Comparison of ENCODE assay signal across 26 cellular contexts in the genomic region with DNA sequence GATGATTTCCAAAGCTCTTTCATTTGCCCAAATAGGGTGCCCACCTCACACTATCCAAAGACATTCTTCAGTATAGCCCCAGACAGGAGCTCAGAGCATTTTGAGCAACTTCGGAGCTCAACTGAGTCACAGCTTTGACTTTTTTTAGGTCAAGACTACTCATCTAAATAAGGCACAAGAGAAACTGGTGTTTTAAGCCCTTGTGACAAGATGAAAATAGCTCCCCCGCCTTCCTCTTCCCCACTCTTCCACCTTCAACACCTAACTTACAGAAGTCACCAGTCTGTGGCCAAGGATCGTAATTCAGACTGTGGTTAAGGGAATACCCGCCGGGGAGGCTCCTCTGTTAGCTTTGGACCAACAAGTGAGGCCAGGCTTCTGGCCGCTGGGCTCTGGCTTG.
"Had no signal": no experiment of that assay in that cellular context is flagged by ENCODE, and none has a peak within 500 bp of the region (broad histone marks: within the 10 kb centered on the region; RNA-seq: fewer than 3 reads in every experiment).

No MANE protein-coding gene starts in this region.

- H3K36me3 Mint-ChIP-seq: activated naive CD4-positive, alpha-beta T cell treated with anti-CD3 and anti-CD28 coated beads, Interleukin-2, amount 10 ng/mL, durations not matched to agents 7 days and 5 days; activated naive CD8-positive, alpha-beta T cell treated with anti-CD3 and anti-CD28 coated beads for 36 hours had no signal

- H3K36me3 ChIP-seq: brain microvascular endothelial cell, cardiac muscle cell, SJSA1 had no signal

- H3K9me3 Mint-ChIP-seq: activated CD4-positive, alpha-beta memory T cell treated with anti-CD3 and anti-CD28 coated beads, Interleukin-2, amount 10 ng/mL, durations not matched to agents 7 days and 5 days; activated naive CD4-positive, alpha-beta T cell treated with anti-CD3 and anti-CD28 coated beads, Interleukin-2, amount 10 ng/mL, durations not matched to agents 7 days and 5 days; activated naive CD8-positive, alpha-beta T cell treated with anti-CD3 and anti-CD28 coated beads for 36 hours; activated T-helper 2 cell treated with anti-CD3 and anti-CD28 coated beads, Interferon-gamma antibody, Interleukin-2, Interleukin-4, amounts not matched to agents 10 μg/mL and 5 μg/mL and 100 μg/mL, durations not matched to agents 14 hours and 24 hours and 36 hours had no signal

- H3K4me3 Mint-ChIP-seq: activated CD4-positive, alpha-beta memory T cell treated with anti-CD3 and anti-CD28 coated beads, Interleukin-2, amount 10 ng/mL, durations not matched to agents 7 days and 5 days; activated CD4-positive, alpha-beta T cell treated with anti-CD3 and anti-CD28 coated beads for 36 hours; activated naive CD4-positive, alpha-beta T cell treated with anti-CD3 and anti-CD28 coated beads, Interleukin-2, amount 10 ng/mL, durations not matched to agents 7 days and 5 days; activated naive CD8-positive, alpha-beta T cell treated with anti-CD3 and anti-CD28 coated beads for 36 hours had no signal

- H3K27ac ChIP-seq: brain microvascular endothelial cell, cardiac muscle cell, SJSA1 had no signal

- H3K4me3 ChIP-seq: cardiac muscle cell, K562, SJSA1 had no signal

- H3K27ac Mint-ChIP-seq: activated CD4-positive, alpha-beta memory T cell treated with anti-CD3 and anti-CD28 coated beads, Interleukin-2, amount 10 ng/mL, durations not matched to agents 7 days and 5 days; activated CD4-positive, alpha-beta T cell treated with anti-CD3 and anti-CD28 coated beads for 36 hours; activated naive CD4-positive, alpha-beta T cell treated with anti-CD3 and anti-CD28 coated beads, Interleukin-2, amount 10 ng/mL, durations not matched to agents 7 days and 5 days; activated naive CD8-positive, alpha-beta T cell treated with anti-CD3 and anti-CD28 coated beads for 36 hours; activated T-helper 2 cell treated with anti-CD3 and anti-CD28 coated beads, Interferon-gamma antibody, Interleukin-2, Interleukin-4, amounts not matched to agents 10 μg/mL and 5 μg/mL and 100 μg/mL, durations not matched to agents 14 hours and 24 hours and 36 hours had no signal

- H3K27me3 Mint-ChIP-seq: activated CD4-positive, alpha-beta memory T cell treated with anti-CD3 and anti-CD28 coated beads, Interleukin-2, amount 10 ng/mL, durations not matched to agents 7 days and 5 days; activated CD4-positive, alpha-beta T cell treated with anti-CD3 and anti-CD28 coated beads for 36 hours; activated naive CD8-positive, alpha-beta T cell treated with anti-CD3 and anti-CD28 coated beads for 36 hours had no signal

- H3K9me3 ChIP-seq: SJSA1 had no signal

- ATAC-seq: activated CD4-positive, alpha-beta T cell treated with anti-CD3 and anti-CD28 coated beads for 36 hours; K562; PC-3; SK-N-SH treated with all-trans-retinoic acid at 6 μM for 48 hours had no signal

- DNase-seq: activated CD4-positive, alpha-beta memory T cell treated with anti-CD3 and anti-CD28 coated beads, Interleukin-2, amount 10 ng/mL, durations not matched to agents 7 days and 5 days; activated CD4-positive, alpha-beta T cell treated with anti-CD3 and anti-CD28 coated beads for 36 hours; activated CD4-positive, alpha-beta T cell treated with anti-CD3 and anti-CD28 coated beads, Interleukin-2, amount 50 U/mL, for 1 hour; activated CD4-positive, CD25-positive, alpha-beta regulatory T cell; activated gamma-delta T cell treated with Interleukin-2 at 50 U/mL for 16 hours; activated naive CD4-positive, alpha-beta T cell treated with anti-CD3 and anti-CD28 coated beads, Interleukin-2, amount 10 ng/mL, durations not matched to agents 7 days and 5 days; activated naive CD8-positive, alpha-beta T cell treated with anti-CD3 and anti-CD28 coated beads for 36 hours; activated T-cell treated with anti-CD3 and anti-CD28 coated beads for 4 hours; activated T-cell treated with anti-CD3 and anti-CD28 coated beads, Interleukin-2, amount 50 U/mL, for 48 hours; brain microvascular endothelial cell; Kasumi-1; NCI-H1105; NCI-H146; NCI-H187 treated with DMSO at 0.1 percent for 48 hours; NCI-H2171 treated with DMSO at 0.1 percent for 48 hours; NCI-H226; NCI-H526; NCI-H774; PC-3; SHP77; SW 1271 had no signal

- H3K27me3 ChIP-seq: brain microvascular endothelial cell, cardiac muscle cell, SJSA1 had no signal
